8 cellular contexts compared by ENCODE assay signal in genomic region chr1:212665241-212666115, GRCh38. TPM values are rescaled to one million over a fixed set of nuclear protein-coding genes. Genes with fewer than 3 reads are reported as not detected.
A peak's percentile ranks its signal among the peaks of the same experiment; 100 is the strongest.
DNase-seq lines count a peak whose midpoint lies in the region; ATAC-seq lines count a peak whose summit lies in the region.

No MANE protein-coding gene starts in this region.

- no peaks in the 10 kb centered on the region for H3K36me3 ChIP-seq in duodenal mucosa (ENCODE audit: control insufficient read depth in 1 of 2, insufficient read depth in 2 of 2, low read length in 2 of 2)

- peak overlapping the region; percentile 69 to 82 for H3K4me3 ChIP-seq in duodenal mucosa (ENCODE audit: low read depth in 1 of 2, low read length in 2 of 2)

- DNase-seq in AG08395 (ENCODE audit: low spot score) = peak; percentile 83
- peak; percentile 55 to 78 for DNase-seq in NCI-H524 (lab: John Stamatoyannopoulos, UW)
- peak; percentile 88 to 89 for DNase-seq in activated CD4-positive, alpha-beta T cell treated with anti-CD3 and anti-CD28 coated beads, Interleukin-2, amount 50 U/mL, for 48 hours
- peak; percentile 86 to 94 for DNase-seq in lung microvascular endothelial cell (ENCODE audit: low read depth in 2 of 2)
- peak; percentile 63 to 82 (median 68) for DNase-seq in stimulated activated CD4-positive, alpha-beta T cell treated with anti-CD3 and anti-CD28 coated beads, TNF-alpha, amount 100 ng/mL, for 24 hours (ENCODE audit: low read depth in 3 of 3)

- H3K27ac ChIP-seq in duodenal mucosa (ENCODE audit: low read depth, low read length) = no peak overlapping the region

- no peaks in the 10 kb centered on the region for H3K27me3 ChIP-seq in duodenal mucosa (ENCODE audit: control insufficient read depth in 1 of 2, insufficient read depth in 2 of 2, low read length in 2 of 2)

- ATAC-seq in GM18873 (IDR thresholded peaks at IDR 0.05; ENCODE audit: low FRiP score, unreplicated experiment) (peak; percentile 78), HG03196 (IDR thresholded peaks at IDR 0.05; ENCODE audit: unreplicated experiment) (peak; percentile 89)

- H3K9ac ChIP-seq in duodenal mucosa (ENCODE audit: low read depth in 1 of 2, low read length in 2 of 2) = peak overlapping the region; percentile 68 to 77

- peaks cover 10 to 22% of the 10 kb centered on the region in 2 donors for H3K4me1 ChIP-seq in duodenal mucosa (ENCODE audit: control insufficient read depth in 1 of 2, insufficient read depth in 2 of 2, low read length in 2 of 2)

- H3K9me3 ChIP-seq in duodenal mucosa (ENCODE audit: control insufficient read depth in 1 of 2, low read length in 2 of 2) = no peaks in the 10 kb centered on the region

RNA-seq across cellular contexts. Expression of gene BATF3, which starts 34.2 kb away (rescaled TPM):
- total RNA-seq in lung microvascular endothelial cell = 0.44 and 2.0 TPM in 2 replicates

RNA-seq across cellular contexts. Expression of gene ATF3, which starts 56.9 kb away (rescaled TPM):
- total RNA-seq in lung microvascular endothelial cell = 0.87 and 1.2 TPM in 2 replicates
